7 cellular contexts compared by ENCODE assay signal in genomic region chr18:31498450-31499156, GRCh38. TPM values are rescaled to one million over a fixed set of nuclear protein-coding genes. Genes with fewer than 3 reads are reported as not detected.
A peak's percentile ranks its signal among the peaks of the same experiment; 100 is the strongest.
DNase-seq lines count a peak whose midpoint lies in the region; ATAC-seq and TF ChIP-seq lines count a peak whose summit lies in the region.

No MANE protein-coding gene starts in this region.

- no peaks in the 10 kb centered on the region for H3K9me3 ChIP-seq in stomach

- WGBS in stomach, 5 donors = 1 to 3% (median 1%) methylated on average over 22 to 25 of the region's 25 CpGs

- no peak for TF ChIP-seq EP300 in stomach (IDR thresholded peaks at IDR 0.05)

- no peak for TF ChIP-seq CTCF in stomach (IDR thresholded peaks at IDR 0.05)

- peak; percentile 18 for ATAC-seq in GM19351 (IDR thresholded peaks at IDR 0.05; ENCODE audit: unreplicated experiment)
- peak; percentile 7 for ATAC-seq in HG03039 (IDR thresholded peaks at IDR 0.05; ENCODE audit: unreplicated experiment)

- peaks cover 0 to 24% (median 12%) of the 10 kb centered on the region in 4 donors for H3K4me1 ChIP-seq in stomach

- no peak overlapping the region for H3K27ac Mint-ChIP-seq in activated T-helper 1 cell treated with anti-CD3 and anti-CD28 coated beads, Interleukin-12 subunit alpha, Interleukin-12 subunit beta, Interleukin-2, Interleukin-4 antibody, amounts not matched to agents 30 ng/mL and 10 ng/mL and 1 ng/mL, durations not matched to agents 14 hours and 24 hours and 36 hours
- H3K27ac Mint-ChIP-seq in immature natural killer cell = no peak overlapping the region

- H3K9me3 Mint-ChIP-seq in activated T-helper 1 cell treated with anti-CD3 and anti-CD28 coated beads, Interleukin-12 subunit alpha, Interleukin-12 subunit beta, Interleukin-2, Interleukin-4 antibody, amounts not matched to agents 30 ng/mL and 10 ng/mL and 1 ng/mL, durations not matched to agents 14 hours and 24 hours and 36 hours = no peaks in the 10 kb centered on the region
- H3K9me3 Mint-ChIP-seq in immature natural killer cell = peaks cover 0 to 4% (median 0%) of the 10 kb centered on the region in 6 donors

- peak overlapping the region; percentile 56 to 70 (median 64) for H3K4me3 ChIP-seq in stomach

- no peak for DNase-seq in activated T-helper 1 cell treated with anti-CD3 and anti-CD28 coated beads, Interleukin-12 subunit alpha, Interleukin-12 subunit beta, Interleukin-2, Interleukin-4 antibody, amounts not matched to agents 30 ng/mL and 10 ng/mL and 1 ng/mL, durations not matched to agents 14 hours and 24 hours and 36 hours (ENCODE audit: low spot score)
- DNase-seq in immature natural killer cell (no peak), stomach (no peak), hippocampal formation (lab: John Stamatoyannopoulos, UW) (no peak)
- DNase-seq in stimulated activated naive CD4-positive, alpha-beta T cell treated with Interleukin-2 at 50 U/mL for 16 hours (lab: John Stamatoyannopoulos, UW) = no peak

- TF ChIP-seq POLR2A in stomach (IDR thresholded peaks at IDR 0.05) = no peak

- peak overlapping the region; percentile 86 to 99 (median 87) for H3K27ac ChIP-seq in stomach

- intact Hi-C loops in activated T-helper 1 cell treated with anti-CD3 and anti-CD28 coated beads, Interleukin-12 subunit alpha, Interleukin-12 subunit beta, Interleukin-2, Interleukin-4 antibody, amounts not matched to agents 30 ng/mL and 10 ng/mL and 1 ng/mL, durations not matched to agents 14 hours and 24 hours and 36 hours (cut with micrococcal nuclease) = no loop called here
- intact Hi-C loops in stomach (cut with DNase I; ENCODE audit: low total_unique reads) = no loop called here

- H3K27me3 Mint-ChIP-seq in activated T-helper 1 cell treated with anti-CD3 and anti-CD28 coated beads, Interleukin-12 subunit alpha, Interleukin-12 subunit beta, Interleukin-2, Interleukin-4 antibody, amounts not matched to agents 30 ng/mL and 10 ng/mL and 1 ng/mL, durations not matched to agents 14 hours and 24 hours and 36 hours (ENCODE audit: insufficient read depth) = peaks cover 41% of the 10 kb centered on the region
- peaks cover 5 to 23% (median 10%) of the 10 kb centered on the region in 3 donors for H3K27me3 Mint-ChIP-seq in immature natural killer cell (ENCODE audit: low read depth in 3 of 3)

- peak overlapping the region; percentile 75 for H3K4me3 Mint-ChIP-seq in activated T-helper 1 cell treated with anti-CD3 and anti-CD28 coated beads, Interleukin-12 subunit alpha, Interleukin-12 subunit beta, Interleukin-2, Interleukin-4 antibody, amounts not matched to agents 30 ng/mL and 10 ng/mL and 1 ng/mL, durations not matched to agents 14 hours and 24 hours and 36 hours
- peak overlapping the region; percentile 56 to 81 (median 68) for H3K4me3 Mint-ChIP-seq in immature natural killer cell

- H3K27me3 ChIP-seq in stomach = peaks cover 0 to 30% (median 13%) of the 10 kb centered on the region in 3 donors

- no peaks in the 10 kb centered on the region for H3K36me3 ChIP-seq in stomach

- no peaks in the 10 kb centered on the region for H3K36me3 Mint-ChIP-seq in activated T-helper 1 cell treated with anti-CD3 and anti-CD28 coated beads, Interleukin-12 subunit alpha, Interleukin-12 subunit beta, Interleukin-2, Interleukin-4 antibody, amounts not matched to agents 30 ng/mL and 10 ng/mL and 1 ng/mL, durations not matched to agents 14 hours and 24 hours and 36 hours (ENCODE audit: low read depth)
- peaks cover 0 to 5% (median 0%) of the 10 kb centered on the region in 3 donors for H3K36me3 Mint-ChIP-seq in immature natural killer cell

- no peaks in the 10 kb centered on the region for H3K4me1 Mint-ChIP-seq in activated T-helper 1 cell treated with anti-CD3 and anti-CD28 coated beads, Interleukin-12 subunit alpha, Interleukin-12 subunit beta, Interleukin-2, Interleukin-4 antibody, amounts not matched to agents 30 ng/mL and 10 ng/mL and 1 ng/mL, durations not matched to agents 14 hours and 24 hours and 36 hours (ENCODE audit: low read depth)
- peaks cover 6 to 10% of the 10 kb centered on the region in 2 donors for H3K4me1 Mint-ChIP-seq in immature natural killer cell

RNA-seq across cellular contexts. Expression of gene DSG2, which starts 0.6 kb away (rescaled TPM):
- total RNA-seq in activated T-helper 1 cell treated with anti-CD3 and anti-CD28 coated beads, Interleukin-12 subunit alpha, Interleukin-12 subunit beta, Interleukin-2, Interleukin-4 antibody, amounts not matched to agents 30 ng/mL and 10 ng/mL and 1 ng/mL, durations not matched to agents 14 hours and 24 hours and 36 hours = 0.18 and 0.42 TPM in 2 replicates
- polyA plus RNA-seq in immature natural killer cell (not detected), stomach (10 to 100 TPM in 1 of 3 donors, 1 to 10 TPM in 2; 6.1 to 16.1 (median 9.3) TPM)
- total RNA-seq in stomach = 100 to 1,000 TPM in 1 of 5 donors, 10 to 100 TPM in 4; 12.5 to 130 (median 42.0) TPM

RNA-seq across cellular contexts. Expression of gene DSG3, which starts 51.1 kb away (rescaled TPM):
- not detected in 2 replicates for total RNA-seq in activated T-helper 1 cell treated with anti-CD3 and anti-CD28 coated beads, Interleukin-12 subunit alpha, Interleukin-12 subunit beta, Interleukin-2, Interleukin-4 antibody, amounts not matched to agents 30 ng/mL and 10 ng/mL and 1 ng/mL, durations not matched to agents 14 hours and 24 hours and 36 hours
- polyA plus RNA-seq in immature natural killer cell (not detected), stomach (10 to 100 TPM in 1 of 3 donors, under 1 TPM in 1, not detected in 1; 0.31 to 47.6 TPM)
- total RNA-seq in stomach = 1 to 10 TPM in 1 of 5 donors, under 1 TPM in 1, not detected in 3; 0.73 to 1.2 TPM
